25 cellular contexts compared by ENCODE assay signal in the genomic region with DNA sequence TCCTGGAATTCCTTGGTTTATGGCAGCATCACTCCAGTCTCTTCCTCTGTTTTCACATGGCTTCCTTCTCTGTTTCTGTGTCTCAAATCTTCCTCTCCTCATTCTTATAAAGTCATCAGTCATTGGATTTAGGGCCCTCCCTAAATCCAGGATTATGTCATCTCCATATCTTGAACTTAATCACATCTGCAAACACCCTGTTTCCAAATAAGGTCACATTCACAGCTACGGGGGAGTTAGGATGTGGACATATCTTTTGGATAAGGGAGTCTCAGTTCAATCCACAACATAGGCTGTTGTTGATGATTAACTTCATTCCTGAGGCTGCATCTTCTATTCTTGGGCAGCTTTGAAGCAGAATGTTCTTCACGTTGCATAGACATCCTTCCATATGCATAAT. TPM values are rescaled to one million over a fixed set of nuclear protein-coding genes. Genes with fewer than 3 reads are reported as not detected.
A peak's percentile ranks its signal among the peaks of the same experiment; 100 is the strongest.
DNase-seq lines count a peak whose midpoint lies in the region; FAIRE-seq and TF ChIP-seq lines count a peak whose summit lies in the region.
"Had no signal": no experiment of that assay in that cellular context is flagged by ENCODE, and none has a peak within 500 bp of the region (broad histone marks: within the 10 kb centered on the region; RNA-seq: fewer than 3 reads in every experiment).

No MANE protein-coding gene starts in this region.

- H3K36me3 Mint-ChIP-seq in endothelial cell (ENCODE audit: low read depth, unreplicated experiment), result no peaks in the 10 kb centered on the region
- H3K36me3 Mint-ChIP-seq: activated CD8-positive, alpha-beta memory T cell treated with anti-CD3 and anti-CD28 coated beads, Interleukin-2, amount 10 ng/mL, durations not matched to agents 7 days and 5 days; activated naive CD8-positive, alpha-beta T cell had no signal

- H3K27ac Mint-ChIP-seq in endothelial cell (ENCODE audit: unreplicated experiment), result no peak overlapping the region
- H3K27ac Mint-ChIP-seq: activated CD8-positive, alpha-beta memory T cell treated with anti-CD3 and anti-CD28 coated beads, Interleukin-2, amount 10 ng/mL, durations not matched to agents 7 days and 5 days; activated naive CD8-positive, alpha-beta T cell had no signal

- TF ChIP-seq CTCF in fibroblast of villous mesenchyme (IDR thresholded peaks at IDR 0.05; ENCODE audit: insufficient read depth, low read depth, low read length), result no peak
- TF ChIP-seq CTCF in endothelial cell (IDR thresholded peaks at IDR 0.05; ENCODE audit: unreplicated experiment), result no peak

- peaks cover 6% of the 10 kb centered on the region for H3K27me3 Mint-ChIP-seq in endothelial cell (ENCODE audit: unreplicated experiment)
- H3K27me3 Mint-ChIP-seq: activated CD8-positive, alpha-beta memory T cell treated with anti-CD3 and anti-CD28 coated beads, Interleukin-2, amount 10 ng/mL, durations not matched to agents 7 days and 5 days had no signal

- H3K9me3 Mint-ChIP-seq in endothelial cell (ENCODE audit: unreplicated experiment), result no peaks in the 10 kb centered on the region

- H3K4me1 Mint-ChIP-seq in endothelial cell (ENCODE audit: unreplicated experiment), result no peaks in the 10 kb centered on the region
- H3K4me1 Mint-ChIP-seq: activated CD8-positive, alpha-beta memory T cell treated with anti-CD3 and anti-CD28 coated beads, Interleukin-2, amount 10 ng/mL, durations not matched to agents 7 days and 5 days had no signal

- no peak overlapping the region for H3K4me3 Mint-ChIP-seq in endothelial cell (ENCODE audit: unreplicated experiment)
- H3K4me3 Mint-ChIP-seq: activated CD8-positive, alpha-beta memory T cell treated with anti-CD3 and anti-CD28 coated beads, Interleukin-2, amount 10 ng/mL, durations not matched to agents 7 days and 5 days; activated naive CD8-positive, alpha-beta T cell had no signal

- FAIRE-seq in urothelium cell line (lab: Jason Lieb, UNC), result peak; percentile 87
- FAIRE-seq: HTR-8/SVneo had no signal

- DNase-seq in NCI-H146 (lab: John Stamatoyannopoulos, UW), result peak; percentile 17
- DNase-seq in NCI-H146 treated with DMSO at 0.1 percent for 48 hours (lab: John Stamatoyannopoulos, UW; ENCODE audit: unreplicated experiment), result no peak
- DNase-seq in M059J (ENCODE audit: low read depth), result peak; percentile 54
- peak; percentile 10 for DNase-seq in fibroblast of villous mesenchyme (ENCODE audit: low read depth)
- no peak for DNase-seq in urothelium cell line (ENCODE audit: low spot score)
- DNase-seq in endothelial cell (ENCODE audit: low spot score), result no peak
- no peak for DNase-seq in foreskin melanocyte
- no peak for DNase-seq in NOMO-1 (lab: John Stamatoyannopoulos, UW; ENCODE audit: unreplicated experiment in 2 of 2)
- DNase-seq: 8988T; activated CD4-positive, alpha-beta T cell treated with anti-CD3 and anti-CD28 coated beads for 48 hours; activated CD8-positive, alpha-beta memory T cell treated with anti-CD3 and anti-CD28 coated beads, Interleukin-2, amount 10 ng/mL, durations not matched to agents 7 days and 5 days; effector CD8-positive, alpha-beta T cell; head of caudate nucleus; NCI-H1105 treated with DMSO at 0.1 percent for 48 hours; NCI-H510A treated with DMSO at 0.1 percent for 48 hours; SHP77; spleen; stimulated activated CD4-positive, alpha-beta T cell treated with anti-CD3 and anti-CD28 coated beads, Interleukin-4, amount 100 ng/mL, for 24 hours; trophoblast cell had no signal

- no peak overlapping the region for H3K4me3 ChIP-seq in fibroblast of villous mesenchyme (ENCODE audit: low read depth, low read length)
- H3K4me3 ChIP-seq: BLaER1 treated with 17β-estradiol and CSF1 and Interleukin-3, amounts not matched to agents 10 nM and 100 nM; HAP-1; lung; spleen had no signal

RNA-seq across cellular contexts. Expression of a gene that starts 40.3 kb away (rescaled TPM):
- 1.5 and 1.7 TPM in 2 replicates for total RNA-seq in M059J (2014; rRNA removed; shearing (Covaris generic))
- total RNA-seq in fibroblast of villous mesenchyme (2.2 and 7.4 TPM in 2 replicates), endothelial cell (ENCODE audit: unreplicated experiment) (not detected)
- total RNA-seq: activated CD8-positive, alpha-beta memory T cell treated with anti-CD3 and anti-CD28 coated beads, Interleukin-2, amount 10 ng/mL, durations not matched to agents 7 days and 5 days; T-helper 1 cell treated with Interleukin-12 subunit alpha and Interleukin-12 subunit beta and Interleukin-4 antibody, amounts not matched to agents 30 ng/mL and 1 ng/mL, for 36 hours had no signal

Comparison
In these comparisons a context has a peak if more than half of its experiments do, and no peak if none do; other contexts are left out.
1. DNase-seq: peak in NCI-H146 (single experiment), M059J (single experiment) and fibroblast of villous mesenchyme (single experiment); none in NCI-H146 treated with DMSO at 0.1 percent for 48 hours (single experiment), urothelium cell line (single experiment), endothelial cell (single experiment), foreskin melanocyte (single experiment) and NOMO-1 (0 of 2).